In the genomic region with DNA sequence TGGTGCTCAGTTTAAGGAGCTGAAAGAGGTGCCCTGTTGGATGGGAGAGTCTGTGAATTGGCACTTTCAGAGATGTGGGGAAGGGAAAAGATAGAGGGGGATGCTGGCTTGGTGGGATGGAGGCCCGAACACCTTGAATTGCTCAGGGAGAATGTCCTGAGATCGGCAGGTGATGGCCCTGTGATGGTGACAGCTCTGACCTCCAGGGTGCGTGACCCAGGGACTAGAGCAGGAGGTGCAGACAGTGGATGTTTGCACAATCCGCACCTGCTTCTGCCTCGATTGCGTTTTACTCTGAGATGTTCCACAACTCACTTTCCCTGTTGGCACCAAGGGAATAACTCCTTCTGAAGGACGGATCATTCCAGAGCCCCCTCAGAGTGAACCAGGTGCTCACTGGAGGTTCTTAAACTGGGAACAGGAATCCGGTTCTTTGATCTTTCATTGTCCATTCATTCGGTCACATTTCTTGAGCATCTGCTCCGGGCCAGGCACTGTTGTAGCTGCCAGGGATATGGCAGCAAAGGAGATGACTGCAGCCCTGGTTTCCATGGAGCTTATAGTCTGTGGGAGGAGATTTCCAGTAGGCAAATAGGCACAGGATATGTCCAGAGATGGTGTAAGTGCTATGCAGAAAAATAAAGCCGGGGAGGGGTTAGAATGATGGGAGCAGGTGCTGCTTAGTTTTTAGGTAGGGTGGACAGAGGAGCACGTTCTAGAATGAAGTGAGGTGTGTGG, we compare ENCODE assay signal across 29 cellular contexts.
DNase-seq lines count a peak whose midpoint lies in the region; ATAC-seq, FAIRE-seq and TF ChIP-seq lines count a peak whose summit lies in the region.
"Had no signal": no experiment of that assay in that cellular context is flagged by ENCODE, and none has a peak within 500 bp of the region (broad histone marks: within the 10 kb centered on the region; RNA-seq: fewer than 3 reads in every experiment).

No MANE protein-coding gene starts in this region.

- no peak for FAIRE-seq in HepG2 (lab: Jason Lieb, UNC)
- FAIRE-seq: bronchial epithelial cell, frontal cortex had no signal

- CTCF ChIA-PET in HepG2 (lab: Yijun Ruan, JAX; ENCODE audit: low intra/inter-chr PET ratio, low total read pairs) = no interaction called here

- no peak overlapping the region for H2AK5ac ChIP-seq in neuronal stem cell (ENCODE audit: low read depth, low read length)

- intact Hi-C loops in HepG2 (cut with micrococcal nuclease; ENCODE audit: unreplicated experiment) (no loop called here), right lobe of liver (cut with DNase I) (no loop called here), esophagus squamous epithelium (cut with DNase I) (no loop called here)

- H3K9me3 ChIP-seq in HepG2 (ENCODE audit: low read length) = no peaks in the 10 kb centered on the region
- H3K9me3 ChIP-seq in right lobe of liver = no peaks in the 10 kb centered on the region
- H3K9me3 ChIP-seq in neuronal stem cell (replicated peaks in 1 of 2; ENCODE audit: control insufficient read depth in 2 of 2, insufficient read depth in 1 of 2, low read depth in 1 of 2, low read length in 2 of 2) = no peaks in the 10 kb centered on the region
- H3K9me3 ChIP-seq in esophagus squamous epithelium = no peaks in the 10 kb centered on the region
- H3K9me3 ChIP-seq: adrenal gland, BE2C, neutrophil, stomach, thyroid gland had no signal

- H3K9ac ChIP-seq in HepG2 (ENCODE audit: insufficient read depth, low read depth, low read length) (peak overlapping the region; percentile 79; the same call in 1 of the 2 replicates), neuronal stem cell (ENCODE audit: low read depth, low read length, poor library complexity) (no peak overlapping the region)

- in situ Hi-C loops in HepG2 (cut with HindIII; ENCODE audit: extremely low pct_ligation_motif_present, low pct_unique_long_range_greater_than_20kb) = no loop called here

- BruUV-seq in HepG2 (replicated peaks; lab: Mats Ljungman, UMichigan) = no TSS peak

- no peak overlapping the region for H3K14ac ChIP-seq in neuronal stem cell (ENCODE audit: low read length)

- no peak overlapping the region for H4K91ac ChIP-seq in neuronal stem cell (ENCODE audit: low read depth, low read length, poor library complexity)

- no peak for TF ChIP-seq EP300 in HepG2 (IDR thresholded peaks at IDR 0.05; ENCODE audit: low read depth in 2 of 2, low read length in 2 of 2)
- TF ChIP-seq EP300 in HepG2 (CRISPR knock-in tag; IDR thresholded peaks at IDR 0.05; ENCODE audit: borderline replicate concordance) = no peak

- DNase-seq in HepG2 (ENCODE audit: low spot score) (peak; percentile 17), right lobe of liver (no peak), cerebellum (ENCODE audit: low spot score) (peak; percentile 77), neuronal stem cell (ENCODE audit: low spot score) (no peak), esophagus squamous epithelium (lab: John Stamatoyannopoulos, UW) (no peak)
- DNase-seq: activated naive CD4-positive, alpha-beta T cell treated with Interleukin-2 at 50 U/mL for 16 hours; activated T-cell treated with anti-CD3 and anti-CD28 coated beads, Interleukin-2, amount 50 U/mL, for 72 hours; BE2C; cortex of kidney; effector memory CD8-positive, alpha-beta T cell; GF-D8; H7; Karpas-422; NCI-H1436 treated with DMSO at 0.1 percent for 48 hours; SHP77; stomach; thyroid gland had no signal

- ATAC-seq in HepG2 = no peak
- ATAC-seq in right lobe of liver = no peak
- no peak for ATAC-seq in HG03045 (IDR thresholded peaks at IDR 0.05; ENCODE audit: unreplicated experiment)
- no peak for ATAC-seq in HG02798 (IDR thresholded peaks at IDR 0.05; ENCODE audit: poor library complexity, unreplicated experiment)
- ATAC-seq in HG03354 (IDR thresholded peaks at IDR 0.05; ENCODE audit: poor library complexity, severe bottlenecking, unreplicated experiment) = no peak
- ATAC-seq: activated T-cell treated with anti-CD3 and anti-CD28 coated beads, Interleukin-2, amount 50 U/mL, for 72 hours; effector memory CD8-positive, alpha-beta T cell; esophagus mucosa; Panc1; WTC11 had no signal

- H3K36me3 ChIP-seq in HepG2 (replicated peaks in 1 of 2; ENCODE audit: control insufficient read depth in 1 of 2, insufficient read depth in 2 of 2, low read length in 2 of 2) (peaks cover 2 to 17% of the 10 kb centered on the region in 2 experiments; a peak in 4 of 5 replicates), right lobe of liver (no peaks in the 10 kb centered on the region), neuronal stem cell (replicated peaks in 1 of 2; ENCODE audit: control insufficient read depth in 2 of 2, insufficient read depth in 2 of 2, low read length in 2 of 2) (peaks cover 0 to 5% of the 10 kb centered on the region in 2 donors), esophagus squamous epithelium (peaks cover 0 to 14% (median 0%) of the 10 kb centered on the region in 3 donors)
- H3K36me3 ChIP-seq: adrenal gland, BE2C, neutrophil, stomach, thyroid gland had no signal

- no peak overlapping the region for H3K4ac ChIP-seq in neuronal stem cell (ENCODE audit: low read length)

- H2BK15ac ChIP-seq in neuronal stem cell (ENCODE audit: low read length) = no peak overlapping the region

- peaks cover 70% of the 10 kb centered on the region for H3K79me2 ChIP-seq in HepG2 (ENCODE audit: insufficient read depth, low read length)

- H2BK120ac ChIP-seq in neuronal stem cell (ENCODE audit: low read depth, low read length) = no peak overlapping the region

- WGBS in HepG2 (ENCODE audit: low lambda C conversion rate) = 72% methylated on average over 11 of the region's 12 CpGs
- WGBS in right lobe of liver (ENCODE audit: insufficient coverage, low coverage, low lambda C conversion rate, missing lambda C conversion rate) = 40% methylated on average over 8 of the region's 12 CpGs
- no CpG with 5 or more reads among the region's 12 CpGs for WGBS in neuronal stem cell (ENCODE audit: extremely low coverage in 2 of 2, insufficient read length in 2 of 2, insufficient replicate concordance in 1 of 2), 2 donors
- 81 to 82% methylated on average over 11 to 12 of the region's 12 CpGs for WGBS in esophagus squamous epithelium, 2 donors

- H3K27ac ChIP-seq in HepG2 (ENCODE audit: extremely low read length, insufficient read depth, low read length) = no peak overlapping the region
- no peak overlapping the region for H3K27ac ChIP-seq in right lobe of liver
- H3K27ac ChIP-seq in neuronal stem cell (replicated peaks; ENCODE audit: low read length) = no peak overlapping the region
- no peak overlapping the region for H3K27ac ChIP-seq in esophagus squamous epithelium
- H3K27ac ChIP-seq: HL-60, neutrophil, stomach, thyroid gland had no signal

- H2AFZ ChIP-seq in HepG2 (ENCODE audit: low read length) = no peak overlapping the region
- no peak overlapping the region for H2AFZ ChIP-seq in neuronal stem cell (ENCODE audit: low read length)

- H3K4me1 ChIP-seq in HepG2 (ENCODE audit: insufficient read depth, low read length) (peaks cover 75% of the 10 kb centered on the region), right lobe of liver (peaks cover 0 to 14% (median 0%) of the 10 kb centered on the region in 4 donors), neuronal stem cell (ENCODE audit: control insufficient read depth in 2 of 2, insufficient read depth in 1 of 2, low read depth in 1 of 2, low read length in 2 of 2) (peaks cover 10 to 36% of the 10 kb centered on the region in 2 donors), esophagus squamous epithelium (peaks cover 31 to 63% (median 33%) of the 10 kb centered on the region in 3 donors)
- H3K4me1 ChIP-seq: BE2C had no signal

- no peak overlapping the region for H2BK5ac ChIP-seq in neuronal stem cell (ENCODE audit: low read length)

- TF ChIP-seq RAD21 in HepG2 (CRISPR knock-in tag; IDR thresholded peaks at IDR 0.05) = no peak

- H3K4me3 ChIP-seq in HepG2 (replicated peaks in 1 of 3; ENCODE audit: insufficient read depth in 1 of 3, low read depth in 2 of 3, low read length in 3 of 3) = peak overlapping the region in 2 of 3 experiments; percentile 58 to 90; a peak in 1 of 6 replicates
- no peak overlapping the region for H3K4me3 ChIP-seq in right lobe of liver
- H3K4me3 ChIP-seq in neuronal stem cell (ENCODE audit: low read length in 2 of 2) = no peak overlapping the region
- peak overlapping the region in 1 of 4 donors; percentile 5 for H3K4me3 ChIP-seq in esophagus squamous epithelium
- H3K4me3 ChIP-seq: adrenal gland, lung, stomach, thyroid gland had no signal

- no peak overlapping the region for H2BK12ac ChIP-seq in neuronal stem cell (ENCODE audit: low read length)

- POLR2A ChIA-PET in HepG2 (lab: Yijun Ruan, JAX) = interaction anchor here (0.9 to 1.4 kb wide), 2 partner anchors 12 to 15 kb away, joined by 3 to 4 read pairs; no protein-coding TSS in a partner anchor

- 0 out of 2 replicates have a peak, but pooled peaks cover 5% of the 10 kb centered on the region for H4K20me1 ChIP-seq in HepG2 (ENCODE audit: insufficient read depth, low read length)

- peak; percentile 23; the same call in 1 of the 2 replicates for TF ChIP-seq CTCF in HepG2 (CRISPR knock-in tag; IDR thresholded peaks at IDR 0.05)
- TF ChIP-seq CTCF in right lobe of liver (IDR thresholded peaks at IDR 0.05) = no peak
- no peak for TF ChIP-seq CTCF in esophagus squamous epithelium (IDR thresholded peaks at IDR 0.05)

- H3K79me1 ChIP-seq in neuronal stem cell (ENCODE audit: low read depth, low read length) = peaks cover 3% of the 10 kb centered on the region

- H3K4me2 ChIP-seq in HepG2 (ENCODE audit: low read depth, low read length) (peak overlapping the region; percentile 94), neuronal stem cell (ENCODE audit: insufficient read depth, low read length, poor library complexity, severe bottlenecking) (no peak overlapping the region)

- TF ChIP-seq POLR2A in HepG2 (IDR thresholded peaks at IDR 0.05; ENCODE audit: insufficient read depth in 1 of 2, low read depth in 2 of 2, low read length in 2 of 2) = no peak
- no peak for TF ChIP-seq POLR2A in right lobe of liver (IDR thresholded peaks at IDR 0.05)
- TF ChIP-seq POLR2A in esophagus squamous epithelium (IDR thresholded peaks at IDR 0.05) = no peak

- H3K27me3 ChIP-seq in HepG2 (ENCODE audit: control insufficient read depth in 1 of 2, insufficient read depth in 2 of 2, low read length in 2 of 2) (no peaks in the 10 kb centered on the region), right lobe of liver (peaks cover 0 to 13% of the 10 kb centered on the region in 2 donors), neuronal stem cell (ENCODE audit: control insufficient read depth in 3 of 3, insufficient read depth in 3 of 3, low read depth in 1 of 3, low read length in 3 of 3) (peaks cover 0 to 25% (median 0%) of the 10 kb centered on the region in 3 experiments), esophagus squamous epithelium (no peaks in the 10 kb centered on the region)
- H3K27me3 ChIP-seq: adrenal gland, thyroid gland had no signal

- no peak overlapping the region for H3K18ac ChIP-seq in neuronal stem cell (ENCODE audit: low read length)

- H4K8ac ChIP-seq in neuronal stem cell (ENCODE audit: low read depth, low read length) = no peak overlapping the region

- peak overlapping the region; percentile 5 for H3K23ac ChIP-seq in neuronal stem cell (ENCODE audit: low read depth, low read length, poor library complexity)

Comparison
In these comparisons a context has a peak if more than half of its experiments do, and no peak if none do; other contexts are left out.
1. DNase-seq: peak in HepG2 (single experiment) and cerebellum (single experiment); none in right lobe of liver (0 of 3), neuronal stem cell (single experiment) and esophagus squamous epithelium (single experiment).
2. H3K4me3 ChIP-seq: peak in HepG2 (2 of 3); none in right lobe of liver (0 of 3) and neuronal stem cell (0 of 2).